Comparison of ENCODE assay signal across 8 cellular contexts in the genomic region with DNA sequence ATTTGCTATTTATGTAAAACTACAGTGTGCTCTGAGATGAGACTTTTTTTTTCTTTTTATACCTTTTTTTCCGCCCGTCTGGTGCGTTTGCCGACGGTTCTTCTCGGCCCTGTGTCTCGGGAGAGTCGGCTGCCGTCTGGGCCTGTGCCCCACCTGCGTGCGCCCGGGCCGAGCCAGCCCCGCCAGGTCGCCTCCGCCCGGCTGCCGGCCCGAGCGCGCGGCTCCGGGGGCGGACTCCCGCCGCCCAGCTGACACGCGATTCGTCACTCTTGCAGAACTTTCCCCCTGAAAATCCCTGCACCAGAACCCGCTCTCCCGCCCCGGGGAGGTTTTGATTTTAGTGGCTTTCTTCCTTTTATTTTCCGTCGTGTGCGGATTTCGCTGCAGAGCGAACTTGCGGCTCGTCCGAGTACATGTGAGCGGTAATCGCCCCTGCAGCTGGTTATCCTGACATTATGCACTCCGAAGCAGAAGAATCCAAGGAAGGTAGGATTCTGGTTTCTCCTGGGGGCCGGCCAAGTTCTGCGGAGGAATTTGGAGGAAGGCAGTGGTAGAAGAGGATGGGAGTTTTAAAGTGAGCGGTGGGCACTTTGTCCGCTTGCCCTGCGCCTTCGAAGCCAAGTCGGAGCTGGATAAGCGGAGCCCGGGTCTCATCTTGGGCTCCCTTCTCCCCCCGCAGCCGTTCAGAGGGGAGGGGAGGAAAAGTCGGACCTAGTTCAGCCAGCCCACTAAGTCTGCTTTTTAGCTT. TPM values are rescaled to one million over a fixed set of nuclear protein-coding genes. Genes with fewer than 3 reads are reported as not detected.
DNase-seq lines count a peak whose midpoint lies in the region; ATAC-seq and TF ChIP-seq lines count a peak whose summit lies in the region.

A gene (plus strand): TSS at position 384 of the 748 bp plus-strand sequence. CDS start 72 bp downstream, at position 456.

- peaks cover under 1% of the 10 kb centered on the region for H3K4me1 ChIP-seq in NT2/D1 (ENCODE audit: insufficient read depth, insufficient read length)
- H3K4me1 ChIP-seq in gastroesophageal sphincter = peaks cover 0 to 63% (median 9%) of the 10 kb centered on the region in 3 donors
- peaks cover 14% of the 10 kb centered on the region for H3K4me1 ChIP-seq in neuron (ENCODE audit: insufficient read depth, low read length)
- peaks cover 59% of the 10 kb centered on the region for H3K4me1 ChIP-seq in suprapubic skin

- peaks cover under 1% of the 10 kb centered on the region for H3K36me3 ChIP-seq in NT2/D1 (ENCODE audit: insufficient read depth, insufficient read length, low read length)
- no peaks in the 10 kb centered on the region for H3K36me3 ChIP-seq in gastroesophageal sphincter
- H3K36me3 ChIP-seq in neuron (ENCODE audit: insufficient read depth, low read length) = no peaks in the 10 kb centered on the region
- no peaks in the 10 kb centered on the region for H3K36me3 ChIP-seq in suprapubic skin

- H3K4me3 ChIP-seq in NT2/D1 (ENCODE audit: insufficient read length, low read depth) = peak within 1 kb of the TSS; percentile 55
- H3K4me3 ChIP-seq in gastroesophageal sphincter = peak within 1 kb of the TSS; percentile 57 to 97
- H3K4me3 ChIP-seq in neuron (ENCODE audit: low read length) = peak within 1 kb of the TSS; percentile 54
- H3K4me3 ChIP-seq in suprapubic skin = peak within 1 kb of the TSS; percentile 57

- ATAC-seq in HG02623 (IDR thresholded peaks at IDR 0.05; ENCODE audit: unreplicated experiment) (peak; percentile 40), gastroesophageal sphincter (peak; percentile 84)

- no peaks in the 10 kb centered on the region for H3K9me3 ChIP-seq in NT2/D1 (ENCODE audit: insufficient read depth, low read length)
- H3K9me3 ChIP-seq in gastroesophageal sphincter = no peaks in the 10 kb centered on the region
- no peaks in the 10 kb centered on the region for H3K9me3 ChIP-seq in neuron (ENCODE audit: low read length)
- H3K9me3 ChIP-seq in suprapubic skin = no peaks in the 10 kb centered on the region

- in situ Hi-C loops in GM13976 (cut with MboI; ENCODE audit: low sequenced_read_pairs, unreplicated experiment) = no loop called here

- TF ChIP-seq CTCF in GM13976 (IDR thresholded peaks at IDR 0.05; ENCODE audit: borderline replicate concordance, control extremely low read depth, extremely low read depth, insufficient read depth, missing control alignments) (no peak), gastroesophageal sphincter (IDR thresholded peaks at IDR 0.05) (no peak), suprapubic skin (IDR thresholded peaks at IDR 0.05) (no peak)

- TF ChIP-seq EP300 in gastroesophageal sphincter (IDR thresholded peaks at IDR 0.05) (no peak), suprapubic skin (IDR thresholded peaks at IDR 0.05) (no peak)

- TF ChIP-seq POLR2A in gastroesophageal sphincter (IDR thresholded peaks at IDR 0.05) (peak in 1 of 2 donors; percentile 24), suprapubic skin (IDR thresholded peaks at IDR 0.05) (peak in 1 of 2 donors; percentile 19)

- peak within 1 kb of the TSS; percentile 87 for H2AFZ ChIP-seq in neuron (ENCODE audit: low read depth, low read length)

- no peaks in the 10 kb centered on the region for H3K27me3 ChIP-seq in NT2/D1 (ENCODE audit: insufficient read depth, insufficient read length)
- no peaks in the 10 kb centered on the region for H3K27me3 ChIP-seq in gastroesophageal sphincter
- no peaks in the 10 kb centered on the region for H3K27me3 ChIP-seq in neuron (ENCODE audit: insufficient read depth, low read length)
- H3K27me3 ChIP-seq in suprapubic skin = no peaks in the 10 kb centered on the region

- DNase-seq in GM13976 (ENCODE audit: low spot score) (peak; percentile 82), NT2/D1 (ENCODE audit: low read depth, low spot score) (no peak), suprapubic skin (ENCODE audit: low spot score in 2 of 2) (peak in 1 of 2 donors; percentile 75), cerebellar nuclear complex (lab: John Stamatoyannopoulos, UW) (no peak)
- peak; percentile 40 for DNase-seq in activated effector memory CD4-positive, alpha-beta T cell treated with Interleukin-2 at 50 U/mL for 16 hours

- peak within 1 kb of the TSS; percentile 83 for H3K9ac ChIP-seq in NT2/D1 (ENCODE audit: insufficient read length, low read depth)

- peak within 1 kb of the TSS; percentile 81 to 91 (median 84) for H3K27ac ChIP-seq in gastroesophageal sphincter
- peak within 1 kb of the TSS; percentile 70 for H3K27ac ChIP-seq in suprapubic skin

- WGBS in gastroesophageal sphincter (ENCODE audit: low coverage in 1 of 2), 2 donors = 1% methylated on average over 26 to 44 of the region's 55 CpGs
- WGBS in suprapubic skin = under 1% methylated on average over 52 of the region's 55 CpGs

RNA-seq across cellular contexts. Expression of the gene that starts here (rescaled TPM):
- total RNA-seq in gastroesophageal sphincter (10 to 100 TPM; 25.4 to 76.7 (median 31.6) TPM), suprapubic skin (10 to 100 TPM; 37.2 to 49.1 (median 43.3) TPM)

Comparison
In these comparisons a context has a peak if more than half of its experiments do, and no peak if none do; other contexts are left out.
1. DNase-seq: peak in GM13976 (single experiment) and activated effector memory CD4-positive, alpha-beta T cell treated with Interleukin-2 at 50 U/mL for 16 hours (single experiment); none in NT2/D1 (single experiment) and cerebellar nuclear complex (0 of 2).
2. Peak in every context shown above with its lines, with median percentiles within 50 percentile points of each other: H3K4me3 ChIP-seq.